ENCODE assay signal across 1 cellular context in genomic region chr22:19506212-19506611, GRCh38.
TF ChIP-seq lines count a peak whose summit lies in the region.

No MANE protein-coding gene starts in this region.

TF ChIP-seq in WTC11, 78 proteins besides CTCF, POLR2A, EP300 and RAD21 (continued from another document):
- TF ChIP-seq E2F1 (CRISPR knock-in tag; IDR thresholded peaks at IDR 0.05) (no peak), AFF4 (CRISPR knock-in tag; IDR thresholded peaks at IDR 0.05; ENCODE audit: borderline replicate concordance) (no peak)
